9 cellular contexts compared by ENCODE assay signal in the genomic region with DNA sequence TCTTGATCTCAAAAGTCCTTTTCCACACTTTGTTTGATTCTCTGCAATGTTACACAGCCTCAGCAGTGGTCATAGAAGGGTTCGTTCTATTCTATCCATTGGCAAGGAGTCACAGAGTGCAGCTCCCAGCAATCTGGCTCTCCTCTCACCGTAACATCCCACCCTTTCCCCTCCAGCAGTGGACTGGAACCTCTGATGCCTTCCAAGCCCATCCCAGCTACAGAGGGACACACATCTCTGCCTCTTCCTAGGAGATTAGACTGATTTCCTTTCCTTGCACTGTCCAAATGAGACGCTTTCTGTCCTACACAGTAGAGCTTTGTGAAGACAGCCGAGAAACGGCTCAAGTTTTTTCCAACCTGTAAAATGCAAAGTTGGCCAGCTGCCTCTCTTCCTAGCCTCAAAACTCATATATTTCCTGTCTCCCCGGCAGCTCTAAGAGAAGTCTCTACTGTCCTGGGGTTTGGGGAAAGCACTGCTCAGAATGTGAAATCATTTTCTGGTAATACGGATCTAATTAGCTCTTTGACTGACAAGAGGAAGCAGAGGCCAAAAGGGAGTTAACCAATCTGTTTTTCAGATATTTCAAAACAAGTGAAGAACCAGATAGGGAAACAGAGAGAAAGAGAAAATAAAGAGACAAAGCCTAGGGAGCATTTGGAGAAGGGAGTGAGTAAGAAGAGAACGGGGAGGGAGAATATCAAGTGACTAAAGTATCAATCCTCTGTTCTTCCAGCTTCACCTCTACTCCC. TPM values are rescaled to one million over a fixed set of nuclear protein-coding genes. Genes with fewer than 3 reads are reported as not detected.
DNase-seq lines count a peak whose midpoint lies in the region; ATAC-seq and TF ChIP-seq lines count a peak whose summit lies in the region.
"Had no signal": no experiment of that assay in that cellular context is flagged by ENCODE, and none has a peak within 500 bp of the region (broad histone marks: within the 10 kb centered on the region; RNA-seq: fewer than 3 reads in every experiment).

No MANE protein-coding gene starts in this region.

- peak; percentile 26 for DNase-seq in CD1c-positive myeloid dendritic cell (ENCODE audit: extremely low spot score)
- DNase-seq in NB4 (ENCODE audit: low read depth), result peak; percentile 69
- no peak for DNase-seq in coronary artery (ENCODE audit: low spot score)
- DNase-seq in neural crest cell (ENCODE audit: low read depth, low spot score), result no peak
- DNase-seq in RKO (ENCODE audit: low spot score), result no peak
- DNase-seq in glomerular visceral epithelial cell (ENCODE audit: extremely low spot score), result no peak
- DNase-seq in NCI-H1417 (lab: John Stamatoyannopoulos, UW), result no peak

- no peak for TF ChIP-seq POLR2A in NB4 (IDR thresholded peaks at IDR 0.05; ENCODE audit: extremely low read depth, insufficient read length)

- H3K27me3 Mint-ChIP-seq in neural crest cell (ENCODE audit: low read depth), result no peaks in the 10 kb centered on the region

- H3K4me3 ChIP-seq in NB4 (ENCODE audit: low read depth, low read length), result peak overlapping the region; percentile 30
- H3K4me3 ChIP-seq in coronary artery, result peak overlapping the region; percentile 65

- no peaks in the 10 kb centered on the region for H3K9me3 Mint-ChIP-seq in neural crest cell

- TF ChIP-seq CTCF in NB4 (IDR thresholded peaks at IDR 0.05; ENCODE audit: low read depth, low read length), result no peak
- no peak for TF ChIP-seq CTCF in coronary artery (IDR thresholded peaks at IDR 0.05)
- no peak for TF ChIP-seq CTCF in neural crest cell (conservative IDR thresholded peaks at IDR 0.05)

- H3K36me3 Mint-ChIP-seq in neural crest cell (ENCODE audit: low read depth), result no peaks in the 10 kb centered on the region

- H3K4me1 Mint-ChIP-seq in neural crest cell, result peaks cover 12% of the 10 kb centered on the region

- peak overlapping the region; percentile 1 for H3K27ac Mint-ChIP-seq in neural crest cell (ENCODE audit: unreplicated experiment)

- H3K27ac ChIP-seq in coronary artery, result peak overlapping the region; percentile 37 to 68
- H3K27ac ChIP-seq: epithelial cell of prostate had no signal

- ATAC-seq in HG03571 (IDR thresholded peaks at IDR 0.05; ENCODE audit: unreplicated experiment), result no peak

- H3K4me3 Mint-ChIP-seq in neural crest cell, result no peak overlapping the region

RNA-seq across cellular contexts. Expression of gene NINJ2, which starts 0.5 kb away (rescaled TPM):
- total RNA-seq in neural crest cell, result 0.42 TPM in 1 of 2 replicates, not detected in the other

Comparison
In these comparisons a context has a peak if more than half of its experiments do, and no peak if none do; other contexts are left out.
1. DNase-seq: peak in CD1c-positive myeloid dendritic cell (single experiment) and NB4 (single experiment); none in coronary artery (single experiment), neural crest cell (single experiment), RKO (single experiment), glomerular visceral epithelial cell (single experiment) and NCI-H1417 (0 of 3).